Comparison of ENCODE assay signal across 10 cellular contexts in the genomic region with DNA sequence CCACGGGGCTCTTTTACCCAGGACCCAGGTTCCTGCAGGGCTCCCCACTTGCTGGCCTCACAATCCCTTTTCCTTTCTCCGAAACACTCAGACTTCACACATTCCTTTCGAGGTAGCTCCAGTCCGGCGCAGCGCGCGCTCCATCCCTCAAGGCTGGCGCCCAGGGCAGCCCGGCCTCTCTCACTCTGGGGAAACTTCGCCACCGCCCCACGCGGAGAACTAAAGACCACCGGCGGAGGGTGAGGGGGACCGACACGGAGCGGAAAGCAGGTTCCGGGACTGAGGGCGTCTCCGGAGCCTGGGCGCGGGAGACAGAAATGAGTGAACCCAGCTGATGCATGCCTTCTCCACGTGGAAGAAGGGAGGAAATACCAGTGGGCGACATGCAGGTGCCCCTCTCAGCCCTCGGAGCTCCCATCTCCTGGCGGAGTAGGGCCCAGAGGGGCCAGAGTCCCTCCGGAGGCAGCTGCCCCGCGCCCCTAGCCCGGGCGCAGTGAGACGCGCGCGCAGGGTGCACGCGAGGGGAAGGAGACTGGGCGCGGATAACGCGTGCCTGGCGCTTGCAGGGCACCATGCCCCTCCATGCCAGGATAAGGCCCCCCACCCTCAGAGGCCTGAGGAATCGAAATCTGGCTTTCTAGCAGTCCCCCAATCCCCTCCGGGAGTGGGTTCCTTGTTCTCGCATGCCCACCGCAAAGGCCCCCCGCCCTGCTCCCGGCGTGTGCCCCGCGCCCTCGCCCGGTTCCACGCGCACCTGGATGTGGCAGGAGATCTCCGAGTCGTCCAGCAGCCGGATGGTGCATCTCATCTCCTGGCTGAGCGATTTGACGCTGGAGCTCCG. TPM values are rescaled to one million over a fixed set of nuclear protein-coding genes. Genes with fewer than 3 reads are reported as not detected.
DNase-seq lines count a peak whose midpoint lies in the region; ATAC-seq and TF ChIP-seq lines count a peak whose summit lies in the region.
"Had no signal": no experiment of that assay in that cellular context is flagged by ENCODE, and none has a peak within 500 bp of the region (broad histone marks: within the 10 kb centered on the region; RNA-seq: fewer than 3 reads in every experiment).

No MANE protein-coding gene starts in this region.

- H3K36me3 ChIP-seq in MM.1S (replicated peaks; ENCODE audit: insufficient read depth, low read length) (no peaks in the 10 kb centered on the region), fibroblast of lung (ENCODE audit: control insufficient read depth, insufficient read depth, low read length) (no peaks in the 10 kb centered on the region), neural progenitor cell (no peaks in the 10 kb centered on the region)

- DNase-seq in AG04450 (ENCODE audit: low read depth, low spot score) (no peak), MM.1S (no peak), fibroblast of lung (ENCODE audit: low read depth in 2 of 2) (peak; percentile 2 to 12), neural progenitor cell (ENCODE audit: low spot score) (peak; percentile 66)
- no peak for DNase-seq in CD4-positive, alpha-beta T cell
- DNase-seq: activated CD4-positive, alpha-beta T cell treated with anti-CD3 and anti-CD28 coated beads for 1 hour; GDM1 had no signal

- no peaks in the 10 kb centered on the region for H3K79me2 ChIP-seq in MM.1S (ENCODE audit: low read length)
- no peaks in the 10 kb centered on the region for H3K79me2 ChIP-seq in fibroblast of lung (ENCODE audit: control insufficient read depth, insufficient read depth, low read length)
- no peaks in the 10 kb centered on the region for H3K79me2 ChIP-seq in neural progenitor cell (ENCODE audit: low read depth)

- CTCF ChIA-PET in AG04450 (lab: Charles Lee), result interaction anchor here (0.5 kb wide), 1 partner anchor 400 kb away, joined by 3 read pairs; no protein-coding TSS in a partner anchor
- CTCF ChIA-PET in CD4-positive, alpha-beta T cell (lab: Charles Lee), result no interaction called here

- H3K27ac ChIP-seq in AG04450 (ENCODE audit: low read depth, low read length) (no peak overlapping the region), MM.1S (ENCODE audit: low read length) (no peak overlapping the region), fibroblast of lung (ENCODE audit: insufficient read depth, low read length) (no peak overlapping the region), neural progenitor cell (no peak overlapping the region)
- H3K27ac ChIP-seq in CD4-positive, alpha-beta T cell (ENCODE audit: low read depth, low read length), result no peak overlapping the region

- no peaks in the 10 kb centered on the region for H3K9me3 ChIP-seq in AG04450 (ENCODE audit: control insufficient read depth, insufficient read depth, low read length)
- no peaks in the 10 kb centered on the region for H3K9me3 ChIP-seq in MM.1S (replicated peaks; ENCODE audit: insufficient read depth, low read length)
- H3K9me3 ChIP-seq in fibroblast of lung (ENCODE audit: control insufficient read depth, insufficient read depth, low read depth, low read length), result no peaks in the 10 kb centered on the region
- H3K9me3 ChIP-seq in neural progenitor cell (ENCODE audit: low read depth), result no peaks in the 10 kb centered on the region
- no peaks in the 10 kb centered on the region for H3K9me3 ChIP-seq in CD4-positive, alpha-beta T cell (ENCODE audit: control insufficient read depth, low read length)

- no peaks in the 10 kb centered on the region for H3F3A ChIP-seq in MM.1S (ENCODE audit: insufficient read depth, low read length)
- peaks cover 12% of the 10 kb centered on the region for H3F3A ChIP-seq in neural progenitor cell (ENCODE audit: low read depth)

- intact Hi-C loops in CD4-positive, alpha-beta T cell (cut with DNase I, micrococcal nuclease), result no loop called here

- POLR2A ChIA-PET in AG04450 (lab: Yijun Ruan, JAX), result no interaction called here
- POLR2A ChIA-PET in CD4-positive, alpha-beta T cell (lab: Charles Lee), result no interaction called here

- peak overlapping the region; percentile 81 for H3K4me3 Mint-ChIP-seq in neural progenitor cell
- no peak overlapping the region for H3K4me3 Mint-ChIP-seq in CD4-positive, alpha-beta T cell

- peak overlapping the region; percentile 70 for H2AFZ ChIP-seq in MM.1S (ENCODE audit: low read length)
- H2AFZ ChIP-seq in fibroblast of lung (ENCODE audit: low read length), result no peak overlapping the region
- peak overlapping the region; percentile 95 for H2AFZ ChIP-seq in neural progenitor cell (replicated peaks)

- peak overlapping the region; percentile 91 for H3K4me2 ChIP-seq in MM.1S (ENCODE audit: low read depth, low read length)
- H3K4me2 ChIP-seq in fibroblast of lung (ENCODE audit: extremely low read depth, insufficient read depth, low read length), result peak overlapping the region; percentile 81
- peak overlapping the region; percentile 81 for H3K4me2 ChIP-seq in neural progenitor cell

- H4K20me1 ChIP-seq in MM.1S (ENCODE audit: insufficient read depth, low read length) (no peaks in the 10 kb centered on the region), fibroblast of lung (ENCODE audit: control insufficient read depth, extremely low read depth, insufficient read depth, low read length) (no peaks in the 10 kb centered on the region), neural progenitor cell (ENCODE audit: low read depth) (no peaks in the 10 kb centered on the region)

- peaks cover 21% of the 10 kb centered on the region for H3K4me1 Mint-ChIP-seq in neural progenitor cell
- peaks cover 5% of the 10 kb centered on the region for H3K4me1 Mint-ChIP-seq in CD4-positive, alpha-beta T cell (ENCODE audit: low read depth)

- ATAC-seq in GM21576 (IDR thresholded peaks at IDR 0.05; ENCODE audit: unreplicated experiment), result no peak
- ATAC-seq in HG03196 (IDR thresholded peaks at IDR 0.05; ENCODE audit: unreplicated experiment), result no peak
- no peak for ATAC-seq in GM21786 (IDR thresholded peaks at IDR 0.05; ENCODE audit: unreplicated experiment)
- no peak for ATAC-seq in CD4-positive, alpha-beta T cell (ENCODE audit: poor library complexity)

- H3K36me3 Mint-ChIP-seq in neural progenitor cell, result no peaks in the 10 kb centered on the region
- H3K36me3 Mint-ChIP-seq in CD4-positive, alpha-beta T cell (ENCODE audit: low read depth), result no peaks in the 10 kb centered on the region

- peaks cover 21% of the 10 kb centered on the region for H3K27me3 ChIP-seq in AG04450 (ENCODE audit: control insufficient read depth, insufficient read depth, low read length)
- no peaks in the 10 kb centered on the region for H3K27me3 ChIP-seq in MM.1S (replicated peaks; ENCODE audit: insufficient read depth, low read length)
- H3K27me3 ChIP-seq in fibroblast of lung (ENCODE audit: control insufficient read depth, insufficient read depth, low read length), result peaks cover 3% of the 10 kb centered on the region
- peaks cover 48% of the 10 kb centered on the region for H3K27me3 ChIP-seq in neural progenitor cell
- peaks cover 26% of the 10 kb centered on the region for H3K27me3 ChIP-seq in CD4-positive, alpha-beta T cell (ENCODE audit: control insufficient read depth, insufficient read depth, low read length)

- no peaks in the 10 kb centered on the region for H3K9me3 Mint-ChIP-seq in neural progenitor cell
- no peaks in the 10 kb centered on the region for H3K9me3 Mint-ChIP-seq in CD4-positive, alpha-beta T cell

- H3K4me3 ChIP-seq in AG04450 (ENCODE audit: low read depth, low read length), result peak overlapping the region; percentile 41; the same call in 1 of the 2 replicates
- H3K4me3 ChIP-seq in MM.1S (ENCODE audit: low read length), result peak overlapping the region; percentile 70
- peak overlapping the region in 3 of 4 experiments; percentile 15 to 55 (median 36) for H3K4me3 ChIP-seq in fibroblast of lung (replicated peaks in 1 of 4; ENCODE audit: control extremely low read depth in 1 of 4, insufficient read depth in 1 of 4, low read depth in 3 of 4, low read length in 4 of 4)
- peak overlapping the region; percentile 62 for H3K4me3 ChIP-seq in neural progenitor cell

- H3K27me3 Mint-ChIP-seq in neural progenitor cell (ENCODE audit: insufficient read depth, low read depth), result peaks cover 29% of the 10 kb centered on the region
- H3K27me3 Mint-ChIP-seq in CD4-positive, alpha-beta T cell, result peaks cover 48% of the 10 kb centered on the region

- H3K9me2 ChIP-seq in MM.1S (replicated peaks; ENCODE audit: insufficient read depth, low read length), result no peaks in the 10 kb centered on the region

- H3K4me1 ChIP-seq in MM.1S (ENCODE audit: low read length) (peaks cover 3% of the 10 kb centered on the region; the same call in 1 of the 2 replicates), fibroblast of lung (ENCODE audit: control insufficient read depth, extremely low read depth, insufficient read depth, low read length) (no peaks in the 10 kb centered on the region), neural progenitor cell (peaks cover 28% of the 10 kb centered on the region)

- no peak overlapping the region for H3K27ac Mint-ChIP-seq in neural progenitor cell
- no peak overlapping the region for H3K27ac Mint-ChIP-seq in CD4-positive, alpha-beta T cell

- TF ChIP-seq CTCF in AG04450 (IDR thresholded peaks at IDR 0.05; ENCODE audit: low read depth, low read length) (no peak), MM.1S (IDR thresholded peaks at IDR 0.05; ENCODE audit: low read length) (no peak), fibroblast of lung (conservative IDR thresholded peaks at IDR 0.05 in 1 of 2, IDR thresholded peaks at IDR 0.05 in 1 of 2; ENCODE audit: low read depth in 1 of 2, low read length in 2 of 2) (no peak), neural progenitor cell (IDR thresholded peaks at IDR 0.05) (no peak)
- TF ChIP-seq CTCF in CD4-positive, alpha-beta T cell (IDR thresholded peaks at IDR 0.05), result no peak

- H3K9ac ChIP-seq in MM.1S (ENCODE audit: low read length) (no peak overlapping the region), fibroblast of lung (ENCODE audit: insufficient read depth, low read length) (no peak overlapping the region), neural progenitor cell (no peak overlapping the region)

RNA-seq across cellular contexts. Expression of a gene that starts 0.7 kb away (rescaled TPM):
- 0.09 and 0.10 TPM in 2 replicates for polyA plus RNA-seq in AG04450 (2011; rRNA removed)
- 0.09 and 0.18 TPM in 2 replicates for polyA minus RNA-seq in AG04450 (2011; rRNA and poly(A)+ RNA removed)
- total RNA-seq in fibroblast of lung, result under 0.01 and 0.66 TPM in 2 replicates
- 0.14 and 0.19 TPM in 2 replicates for polyA plus RNA-seq in fibroblast of lung
- 0.10 and 0.14 TPM in 2 replicates for polyA plus RNA-seq in fibroblast of lung (2012)
- polyA minus RNA-seq in fibroblast of lung (ENCODE audit: low replicate concordance), result 0.27 TPM in 1 of 2 replicates, not detected in the other
- total RNA-seq in neural progenitor cell (ENCODE audit: low replicate concordance), result 1.8 and 1.9 TPM in 2 replicates
- 1 to 10 TPM in 1 of 2 experiments, under 1 TPM in 1; 0.53 to 1.0 TPM for total RNA-seq in CD4-positive, alpha-beta T cell

Comparison
In these comparisons a context has a peak if more than half of its experiments do, and no peak if none do; other contexts are left out.
1. DNase-seq: peak in fibroblast of lung (2 of 2) and neural progenitor cell (single experiment); none in AG04450 (single experiment), MM.1S (single experiment) and CD4-positive, alpha-beta T cell (0 of 10).
2. Peak in every context shown above with its lines, with median percentiles within 50 percentile points of each other: H3K4me3 ChIP-seq and H3K4me2 ChIP-seq.